8 cellular contexts compared by ENCODE assay signal in genomic region chr6:31730631-31731086, GRCh38. TPM values are rescaled to one million over a fixed set of nuclear protein-coding genes. Genes with fewer than 3 reads are reported as not detected.
DNase-seq lines count a peak whose midpoint lies in the region; ATAC-seq and TF ChIP-seq lines count a peak whose summit lies in the region.

No MANE protein-coding gene starts in this region.

- CTCF ChIA-PET in activated CD8-positive, alpha-beta T cell treated with anti-CD3 and anti-CD28 coated beads for 36 hours (lab: Charles Lee) = interaction anchor here (0.6 to 6.5 kb wide), 20 partner anchors 8 to 193 kb away, joined by 3 to 35 read pairs (median 4); partner anchors contain the start of genes CLIC1, HSPA1A, HSPA1L and LSM2

- no peak overlapping the region for H3K27ac ChIP-seq in iPS-20b (ENCODE audit: low read length)

- intact Hi-C loops in activated CD8-positive, alpha-beta T cell treated with anti-CD3 and anti-CD28 coated beads for 36 hours (cut with micrococcal nuclease) = loop anchor here (10.0 kb wide), 1 partner anchor 186 kb away; the partner anchor contains the start of genes ATP6V1G2, DDX39B and NFKBIL1

- peaks cover 65% of the 10 kb centered on the region for H3K36me3 ChIP-seq in iPS-20b (ENCODE audit: insufficient read depth, low read depth, low read length)

- peaks cover 49% of the 10 kb centered on the region for H3K36me3 Mint-ChIP-seq in activated CD8-positive, alpha-beta T cell treated with anti-CD3 and anti-CD28 coated beads for 36 hours (ENCODE audit: low read depth)
- H3K36me3 Mint-ChIP-seq in stimulated activated memory B cell treated with anti-CD40 and anti-IgM and Interleukin-4, amounts not matched to agents 10 μg/mL and 1 μg/mL and 100 μg/mL, for 72 hours = peaks cover 50% of the 10 kb centered on the region

- H3K27ac Mint-ChIP-seq in activated CD8-positive, alpha-beta T cell treated with anti-CD3 and anti-CD28 coated beads for 36 hours = no peak overlapping the region
- peak overlapping the region; percentile 86 for H3K27ac Mint-ChIP-seq in stimulated activated memory B cell treated with anti-CD40 and anti-IgM and Interleukin-4, amounts not matched to agents 10 μg/mL and 1 μg/mL and 100 μg/mL, for 72 hours

- H3K4me3 Mint-ChIP-seq in activated CD8-positive, alpha-beta T cell treated with anti-CD3 and anti-CD28 coated beads for 36 hours = peak overlapping the region; percentile 76
- H3K4me3 Mint-ChIP-seq in stimulated activated memory B cell treated with anti-CD40 and anti-IgM and Interleukin-4, amounts not matched to agents 10 μg/mL and 1 μg/mL and 100 μg/mL, for 72 hours = peak overlapping the region; percentile 98

- no peaks in the 10 kb centered on the region for H3K9me3 Mint-ChIP-seq in activated CD8-positive, alpha-beta T cell treated with anti-CD3 and anti-CD28 coated beads for 36 hours
- H3K9me3 Mint-ChIP-seq in stimulated activated memory B cell treated with anti-CD40 and anti-IgM and Interleukin-4, amounts not matched to agents 10 μg/mL and 1 μg/mL and 100 μg/mL, for 72 hours = no peaks in the 10 kb centered on the region

- TF ChIP-seq CTCF in activated CD8-positive, alpha-beta T cell treated with anti-CD3 and anti-CD28 coated beads for 36 hours (IDR thresholded peaks at IDR 0.05) = no peak

- no peaks in the 10 kb centered on the region for H3K27me3 Mint-ChIP-seq in activated CD8-positive, alpha-beta T cell treated with anti-CD3 and anti-CD28 coated beads for 36 hours
- H3K27me3 Mint-ChIP-seq in stimulated activated memory B cell treated with anti-CD40 and anti-IgM and Interleukin-4, amounts not matched to agents 10 μg/mL and 1 μg/mL and 100 μg/mL, for 72 hours = no peaks in the 10 kb centered on the region

- H3K27me3 ChIP-seq in iPS-20b (ENCODE audit: insufficient read depth, low read length) = no peaks in the 10 kb centered on the region

- H3K9ac ChIP-seq in iPS-20b (ENCODE audit: low read depth, low read length) = peak overlapping the region; percentile 93; the same call in 1 of the 2 replicates

- no peaks in the 10 kb centered on the region for H3K9me3 ChIP-seq in iPS-20b (ENCODE audit: insufficient read depth, low read depth, low read length)

- DNase-seq in DMS53 (lab: John Stamatoyannopoulos, UW) = peak; percentile 37
- no peak for DNase-seq in DMS53 treated with DMSO at 0.1 percent for 48 hours (lab: John Stamatoyannopoulos, UW; ENCODE audit: unreplicated experiment)
- no peak for DNase-seq in activated CD8-positive, alpha-beta T cell treated with anti-CD3 and anti-CD28 coated beads for 36 hours
- no peak for DNase-seq in NCI-H2107 treated with DMSO at 0.1 percent for 48 hours (lab: John Stamatoyannopoulos, UW; ENCODE audit: unreplicated experiment)
- DNase-seq in stimulated activated CD4-positive, alpha-beta T cell treated with anti-CD3 and anti-CD28 coated beads, Interleukin-2, amount 100 ng/mL, for 48 hours = no peak

- H3K4me1 ChIP-seq in iPS-20b (ENCODE audit: insufficient read depth, low read length) = peaks cover 9% of the 10 kb centered on the region

- H3K4me1 Mint-ChIP-seq in activated CD8-positive, alpha-beta T cell treated with anti-CD3 and anti-CD28 coated beads for 36 hours (ENCODE audit: low read depth) = peaks cover 67% of the 10 kb centered on the region
- H3K4me1 Mint-ChIP-seq in stimulated activated memory B cell treated with anti-CD40 and anti-IgM and Interleukin-4, amounts not matched to agents 10 μg/mL and 1 μg/mL and 100 μg/mL, for 72 hours = peaks cover 64% of the 10 kb centered on the region

- POLR2A ChIA-PET in activated CD8-positive, alpha-beta T cell treated with anti-CD3 and anti-CD28 coated beads for 36 hours (lab: Charles Lee) = interaction anchor here (1.0 to 3.0 kb wide), 6 partner anchors 10 to 108 kb away, joined by 3 to 11 read pairs (median 6); partner anchors contain the start of genes GPANK1, LY6G6D and MSH5

- peak overlapping the region; percentile 82; the same call in 1 of the 2 replicates for H3K4me3 ChIP-seq in iPS-20b (ENCODE audit: low read length)

- no peak for ATAC-seq in activated CD8-positive, alpha-beta T cell treated with anti-CD3 and anti-CD28 coated beads for 36 hours
- ATAC-seq in stimulated activated memory B cell treated with anti-CD40 and anti-IgM and Interleukin-4, amounts not matched to agents 10 μg/mL and 1 μg/mL and 100 μg/mL, for 72 hours = no peak
- ATAC-seq in GM21717 (IDR thresholded peaks at IDR 0.05; ENCODE audit: unreplicated experiment) = no peak

RNA-seq across cellular contexts. Expression of gene DDAH2, which starts 1.6 kb away (rescaled TPM):
- 1 to 10 TPM; 6.3 to 6.9 TPM for total RNA-seq in activated CD8-positive, alpha-beta T cell treated with anti-CD3 and anti-CD28 coated beads for 36 hours

RNA-seq across cellular contexts. Expression of gene CLIC1, which starts 5.7 kb away (rescaled TPM):
- total RNA-seq in activated CD8-positive, alpha-beta T cell treated with anti-CD3 and anti-CD28 coated beads for 36 hours = 100 to 1,000 TPM; 334 to 346 TPM

RNA-seq across cellular contexts. Expression of gene MPIG6B, which starts 7.5 kb away (rescaled TPM):
- under 1 TPM; 0.65 to 0.81 TPM for total RNA-seq in activated CD8-positive, alpha-beta T cell treated with anti-CD3 and anti-CD28 coated beads for 36 hours

RNA-seq across cellular contexts. Expression of gene LY6G6C, which starts 9.1 kb away (rescaled TPM):
- total RNA-seq in activated CD8-positive, alpha-beta T cell treated with anti-CD3 and anti-CD28 coated beads for 36 hours = not detected

RNA-seq across cellular contexts. Expression of gene MSH5, which starts 9.1 kb away (rescaled TPM):
- 100 to 1,000 TPM in 1 of 2 experiments, 10 to 100 TPM in 1; 96.9 to 105 TPM for total RNA-seq in activated CD8-positive, alpha-beta T cell treated with anti-CD3 and anti-CD28 coated beads for 36 hours
